In genomic region chr7:127988743-127989142, GRCh38 we compare ENCODE assay signal across 16 cellular contexts. TPM values are rescaled to one million over a fixed set of nuclear protein-coding genes. Genes with fewer than 3 reads are reported as not detected.
DNase-seq lines count a peak whose midpoint lies in the region; ATAC-seq and TF ChIP-seq lines count a peak whose summit lies in the region.
"Had no signal": no experiment of that assay in that cellular context is flagged by ENCODE, and none has a peak within 500 bp of the region (broad histone marks: within the 10 kb centered on the region; RNA-seq: fewer than 3 reads in every experiment).

No MANE protein-coding gene starts in this region.

- CTCF ChIA-PET in IMR-90 (lab: Yijun Ruan, JAX) = no interaction called here

- TF ChIP-seq POLR2A in IMR-90 (IDR thresholded peaks at IDR 0.05; ENCODE audit: low read depth, low read length) = no peak

- H3K14ac ChIP-seq in IMR-90 (replicated peaks; ENCODE audit: low read depth, low read length) = no peak overlapping the region

- peaks cover 34% of the 10 kb centered on the region for H3K9me1 ChIP-seq in IMR-90 (ENCODE audit: insufficient read depth, low read length)

- no peak overlapping the region for H3K23ac ChIP-seq in IMR-90 (ENCODE audit: low read depth, low read length)

- no peak overlapping the region for H2BK15ac ChIP-seq in IMR-90 (ENCODE audit: low read depth, low read length)

- no peak overlapping the region for H2AK5ac ChIP-seq in IMR-90 (ENCODE audit: low read depth, low read length)

- H3K36me3 ChIP-seq in IMR-90 (ENCODE audit: control insufficient read depth, insufficient read depth, low read length) = peaks cover 11% of the 10 kb centered on the region; the same call in 1 of the 2 replicates

- ATAC-seq in IMR-90 (ENCODE audit: low read depth) (peak; percentile 18), left lobe of liver (peak; percentile 11)

- peaks cover 42% of the 10 kb centered on the region for H4K20me1 ChIP-seq in IMR-90 (ENCODE audit: insufficient read depth, low read length)

- TF ChIP-seq RAD21 in IMR-90 (IDR thresholded peaks at IDR 0.05; ENCODE audit: low read length) = no peak

- no peak overlapping the region for H3K9ac ChIP-seq in IMR-90 (ENCODE audit: low read depth, low read length)
- H3K9ac ChIP-seq: BLaER1 treated with 17β-estradiol and CSF1 and Interleukin-3, amounts not matched to agents 10 nM and 100 nM had no signal

- DNase-seq in IMR-90 (peak; percentile 19), left lobe of liver (ENCODE audit: low spot score) (no peak), substantia nigra (lab: John Stamatoyannopoulos, UW) (no peak), SW 1271 (lab: John Stamatoyannopoulos, UW) (no peak), NCI-H748 treated with DMSO at 0.1 percent for 48 hours (lab: John Stamatoyannopoulos, UW) (no peak), islet precursor cell (no peak), cerebellar cortex (ENCODE audit: low spot score) (no peak)
- DNase-seq: ACHN; CD4-positive, CD25-positive, alpha-beta regulatory T cell; DMS53; GF-D8; GOT3; H9 had no signal

- no peak overlapping the region for H4K5ac ChIP-seq in IMR-90 (ENCODE audit: low read depth, low read length)

- dilution Hi-C loops in IMR-90 (cut with HindIII; ENCODE audit: low sequenced_read_pairs, unreplicated experiment) = no loop called here

- WGBS in IMR-90 (ENCODE audit: extremely low coverage in 2 of 2, insufficient read length in 1 of 2), 2 experiments = no CpG with 5 or more reads among the region's 1 CpG

- no peaks in the 10 kb centered on the region for H3K9me3 ChIP-seq in IMR-90 (ENCODE audit: control insufficient read depth, insufficient read depth, low read length)
- H3K9me3 ChIP-seq: BLaER1 treated with 17β-estradiol and CSF1 and Interleukin-3, amounts not matched to agents 10 nM and 100 nM had no signal

- no peak overlapping the region for H3K4me3 ChIP-seq in IMR-90 (ENCODE audit: insufficient read depth, low read depth, low read length)
- H3K4me3 ChIP-seq: BLaER1 treated with 17β-estradiol and CSF1 and Interleukin-3, amounts not matched to agents 10 nM and 100 nM had no signal

- no peak overlapping the region for H3K27ac ChIP-seq in IMR-90 (ENCODE audit: insufficient read depth, low read length)
- peak overlapping the region; percentile 32 for H3K27ac ChIP-seq in cingulate gyrus (ENCODE audit: low read depth, low read length)
- H3K27ac ChIP-seq in substantia nigra (ENCODE audit: low read depth, low read length, poor library complexity, severe bottlenecking) = peak overlapping the region; percentile 28
- H3K27ac ChIP-seq: BLaER1 treated with 17β-estradiol and CSF1 and Interleukin-3, amounts not matched to agents 10 nM and 100 nM had no signal

- intact Hi-C loops in IMR-90 (cut with micrococcal nuclease) = no loop called here

- no peak overlapping the region for H3K4me2 ChIP-seq in IMR-90 (ENCODE audit: low read depth, low read length)
- H3K4me2 ChIP-seq: BLaER1 treated with 17β-estradiol and CSF1 and Interleukin-3, amounts not matched to agents 10 nM and 100 nM had no signal

- no peak overlapping the region for H2AFZ ChIP-seq in IMR-90 (replicated peaks; ENCODE audit: low read length, poor library complexity)

- H2AK9ac ChIP-seq in IMR-90 (replicated peaks; ENCODE audit: low read depth, low read length, poor library complexity) = no peak overlapping the region

- H2BK20ac ChIP-seq in IMR-90 (ENCODE audit: low read depth, low read length) = no peak overlapping the region

- peaks cover 43 to 81% of the 10 kb centered on the region in 2 experiments for H3K79me1 ChIP-seq in IMR-90 (ENCODE audit: low read depth in 1 of 2, low read length in 2 of 2)

- no peak for TF ChIP-seq CTCF in IMR-90 (conservative IDR thresholded peaks at IDR 0.05; ENCODE audit: low read depth, low read length)

- H3K56ac ChIP-seq in IMR-90 (ENCODE audit: extremely low read depth, insufficient read depth, low read length) = no peak overlapping the region

- H3K4me1 ChIP-seq in IMR-90 (ENCODE audit: control insufficient read depth, insufficient read depth, low read length) = peaks cover 9% of the 10 kb centered on the region

- POLR2A ChIA-PET in IMR-90 (lab: Charles Lee; ENCODE audit: unreplicated experiment) = no interaction called here

- H4K8ac ChIP-seq in IMR-90 (ENCODE audit: low read depth in 2 of 2, low read length in 2 of 2) = no peak overlapping the region

- H3K18ac ChIP-seq in IMR-90 (ENCODE audit: low read depth, low read length) = no peak overlapping the region

- in situ Hi-C loops in IMR-90 (cut with MboI; ENCODE audit: low sequenced_read_pairs) = no loop called here

- no peak overlapping the region for H4K91ac ChIP-seq in IMR-90 (ENCODE audit: insufficient read depth, low read depth, low read length)

- H3K27me3 ChIP-seq in IMR-90 (ENCODE audit: control insufficient read depth, insufficient read depth, low read length) = no peaks in the 10 kb centered on the region
- H3K27me3 ChIP-seq: BLaER1 treated with 17β-estradiol and CSF1 and Interleukin-3, amounts not matched to agents 10 nM and 100 nM had no signal

- no peak overlapping the region for H3K4ac ChIP-seq in IMR-90 (ENCODE audit: low read depth, low read length)

- H2BK5ac ChIP-seq in IMR-90 (ENCODE audit: low read depth, low read length, poor library complexity, severe bottlenecking) = no peak overlapping the region

- no TSS peak for BruUV-seq in IMR-90 (replicated peaks; lab: Mats Ljungman, UMichigan)

- no peak overlapping the region for H2BK120ac ChIP-seq in IMR-90 (ENCODE audit: low read depth, low read length)

TF ChIP-seq in IMR-90, 13 proteins besides CTCF, POLR2A, EP300 and RAD21:
- TF ChIP-seq NFE2L2 (IDR thresholded peaks at IDR 0.05; ENCODE audit: low read depth, low read length) (no peak), CEBPB (IDR thresholded peaks at IDR 0.05; ENCODE audit: low read depth, low read length) (no peak), FOS (IDR thresholded peaks at IDR 0.05; ENCODE audit: low read depth, low read length) (no peak), RCOR1 (IDR thresholded peaks at IDR 0.05; ENCODE audit: insufficient replicate concordance, low read length) (no peak), MAZ (IDR thresholded peaks at IDR 0.05; ENCODE audit: borderline replicate concordance, low read depth, low read length) (no peak), MAFK (IDR thresholded peaks at IDR 0.05; ENCODE audit: low read depth, low read length) (no peak)

RNA-seq across cellular contexts. Expression of gene LRRC4, which starts 42.5 kb away (rescaled TPM):
- total RNA-seq in IMR-90 (2012; rRNA removed) (0.54 and 0.56 TPM in 2 replicates), left lobe of liver (2.8 TPM)
- 0.55 and 0.69 TPM in 2 replicates for polyA plus RNA-seq in IMR-90 (2012; rRNA removed)
- polyA plus RNA-seq in IMR-90 (2012; cell fraction: cytosol; rRNA removed) = 0.27 and 0.43 TPM in 2 replicates
- 1.1 and 1.9 TPM in 2 replicates for polyA plus RNA-seq in IMR-90 (2012; cell fraction: nucleus; rRNA removed; ENCODE audit: low replicate concordance)
- total RNA-seq: CD4-positive, CD25-positive, alpha-beta regulatory T cell; HT-29 had no signal
